ENCODE assay signal across 30 cellular contexts in the genomic region with DNA sequence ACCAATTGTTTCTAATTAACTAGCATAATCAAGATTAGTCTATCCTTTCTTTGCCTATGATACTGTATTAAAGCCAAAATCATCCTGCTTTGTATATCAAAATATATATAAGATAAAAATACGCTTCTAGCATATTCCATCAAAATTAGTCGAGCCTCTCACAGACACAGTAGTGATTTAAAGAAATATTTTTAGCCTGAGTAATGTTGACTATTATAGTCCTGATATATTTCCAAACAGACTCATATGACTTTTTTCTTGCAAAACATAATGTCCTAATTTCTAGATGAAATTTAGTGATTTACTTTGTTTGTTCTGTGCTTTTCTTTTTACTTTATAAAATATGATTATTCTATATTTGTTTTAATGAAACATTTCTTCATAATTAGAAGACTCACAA. TPM values are rescaled to one million over a fixed set of nuclear protein-coding genes. Genes with fewer than 3 reads are reported as not detected.
DNase-seq lines count a peak whose midpoint lies in the region; ATAC-seq and TF ChIP-seq lines count a peak whose summit lies in the region.
"Had no signal": no experiment of that assay in that cellular context is flagged by ENCODE, and none has a peak within 500 bp of the region (broad histone marks: within the 10 kb centered on the region; RNA-seq: fewer than 3 reads in every experiment).

No MANE protein-coding gene starts in this region.

- H3K9ac ChIP-seq in GM23248, result peak overlapping the region; percentile 29; the same call in 1 of the 2 replicates
- H3K9ac ChIP-seq: BLaER1 treated with 17β-estradiol and CSF1 and Interleukin-3, amounts not matched to agents 10 nM and 100 nM had no signal

- H3K9me2 ChIP-seq in GM23248 (ENCODE audit: insufficient read depth) (no peaks in the 10 kb centered on the region), hepatocyte (replicated peaks; ENCODE audit: insufficient read depth) (no peaks in the 10 kb centered on the region)

- ATAC-seq in aorta (ENCODE audit: low FRiP score) (peak; percentile 56), HG03097 (IDR thresholded peaks at IDR 0.05; ENCODE audit: low FRiP score, unreplicated experiment) (no peak)
- ATAC-seq: activated CD4-positive, alpha-beta T cell treated with anti-CD3 and anti-CD28 coated beads for 36 hours; activated CD8-positive, alpha-beta T cell treated with anti-CD3 and anti-CD28 coated beads, Interleukin-2, amount 10 ng/mL, durations not matched to agents 7 days and 5 days; activated T-helper 17 cell treated with anti-CD3 and anti-CD28 coated beads, Interleukin-2, amount 50 U/mL, for 72 hours; effector memory CD8-positive, alpha-beta T cell; left lobe of liver; Panc1 had no signal

- WGBS in GM23248 (ENCODE audit: low coverage in 1 of 2, low lambda C conversion rate in 2 of 2, missing lambda C conversion rate in 2 of 2), 2 experiments, result 13 to 18% methylated on average over 2 of the region's 2 CpGs
- WGBS in aorta, 2 donors, result 12 to 14% methylated on average over 2 of the region's 2 CpGs
- WGBS in hepatocyte (ENCODE audit: low lambda C conversion rate, missing lambda C conversion rate), result 91% methylated on average over 2 of the region's 2 CpGs

- H3K27me3 ChIP-seq in GM23248 (replicated peaks; ENCODE audit: insufficient read depth), result no peaks in the 10 kb centered on the region
- no peaks in the 10 kb centered on the region for H3K27me3 ChIP-seq in aorta (ENCODE audit: control insufficient read depth in 1 of 2, insufficient read depth in 2 of 2, low read length in 1 of 2)
- no peaks in the 10 kb centered on the region for H3K27me3 ChIP-seq in hepatocyte
- H3K27me3 ChIP-seq: BLaER1 treated with 17β-estradiol and CSF1 and Interleukin-3, amounts not matched to agents 10 nM and 100 nM; cardiac muscle cell; ovary had no signal

- no peaks in the 10 kb centered on the region for H3K9me3 ChIP-seq in GM23248 (ENCODE audit: low read depth)
- H3K9me3 ChIP-seq in aorta (ENCODE audit: control insufficient read depth, low read length), result no peaks in the 10 kb centered on the region
- H3K9me3 ChIP-seq in hepatocyte (ENCODE audit: low read depth), result no peaks in the 10 kb centered on the region
- H3K9me3 ChIP-seq: BLaER1 treated with 17β-estradiol and CSF1 and Interleukin-3, amounts not matched to agents 10 nM and 100 nM; ovary; thoracic aorta had no signal

- H3K4me3 ChIP-seq in GM23248 (no peak overlapping the region), choroid plexus epithelial cell (ENCODE audit: low read depth, low read length) (no peak overlapping the region), aorta (ENCODE audit: low read length in 2 of 2) (no peak overlapping the region), hepatocyte (no peak overlapping the region)
- H3K4me3 ChIP-seq: BLaER1 treated with 17β-estradiol and CSF1 and Interleukin-3, amounts not matched to agents 10 nM and 100 nM; cardiac muscle cell; ovary; skin epidermis; thoracic aorta had no signal

- intact Hi-C loops in aorta (cut with DNase I), result no loop called here

- H3K4me2 ChIP-seq in GM23248 (ENCODE audit: unreplicated experiment) (peak overlapping the region; percentile 43), hepatocyte (no peak overlapping the region)
- H3K4me2 ChIP-seq: BLaER1 treated with 17β-estradiol and CSF1 and Interleukin-3, amounts not matched to agents 10 nM and 100 nM had no signal

- H3K79me2 ChIP-seq in GM23248 (ENCODE audit: insufficient read depth) (peaks cover 4% of the 10 kb centered on the region; the same call in 1 of the 2 replicates), hepatocyte (no peaks in the 10 kb centered on the region)

- peak; percentile 68 for DNase-seq in GM23248
- DNase-seq in choroid plexus epithelial cell (ENCODE audit: low read depth), result peak; percentile 45
- peak; percentile 23 for DNase-seq in iris pigment epithelial cell (ENCODE audit: low read depth)
- no peak for DNase-seq in aorta
- DNase-seq in hepatocyte (ENCODE audit: low spot score), result no peak
- no peak for DNase-seq in AG20443 (ENCODE audit: low spot score)
- DNase-seq: activated CD4-positive, alpha-beta T cell treated with anti-CD3 and anti-CD28 coated beads for 36 hours; activated CD8-positive, alpha-beta T cell treated with anti-CD3 and anti-CD28 coated beads, Interleukin-2, amount 10 ng/mL, durations not matched to agents 7 days and 5 days; activated naive CD4-positive, alpha-beta T cell treated with anti-CD3 and anti-CD28 coated beads, Interleukin-2, amount 50 U/mL, for 16 hours; cortex of kidney; DMS153; effector memory CD8-positive, alpha-beta T cell; erythroblast; hypothalamus; NCI-H146; NCI-H2107; NCI-H345; ovary; SHP77 treated with DMSO at 0.1 percent for 48 hours had no signal

- H2AFZ ChIP-seq in GM23248 (no peak overlapping the region), hepatocyte (no peak overlapping the region)

- peaks cover 55% of the 10 kb centered on the region for H3F3A ChIP-seq in GM23248 (ENCODE audit: insufficient read depth)

- in situ Hi-C loops in GM23248 (cut with MboI), result no loop called here

- H3K4me1 ChIP-seq in GM23248 (ENCODE audit: insufficient read depth) (peaks cover 35% of the 10 kb centered on the region), aorta (ENCODE audit: control insufficient read depth in 1 of 2, insufficient read depth in 2 of 2, low read length in 2 of 2) (no peaks in the 10 kb centered on the region), hepatocyte (ENCODE audit: insufficient read depth) (no peaks in the 10 kb centered on the region)

- TF ChIP-seq CTCF in choroid plexus epithelial cell (conservative IDR thresholded peaks at IDR 0.05; ENCODE audit: low read depth, low read length) (no peak), hepatocyte (IDR thresholded peaks at IDR 0.05; ENCODE audit: poor library complexity) (no peak)

- H3K36me3 ChIP-seq in GM23248 (ENCODE audit: low read depth), result peaks cover 81% of the 10 kb centered on the region
- H3K36me3 ChIP-seq in aorta (ENCODE audit: control insufficient read depth in 1 of 2, insufficient read depth in 2 of 2, low read length in 1 of 2), result no peaks in the 10 kb centered on the region
- no peaks in the 10 kb centered on the region for H3K36me3 ChIP-seq in hepatocyte (replicated peaks; ENCODE audit: insufficient read depth, low read depth)
- H3K36me3 ChIP-seq: BLaER1 treated with 17β-estradiol and CSF1 and Interleukin-3, amounts not matched to agents 10 nM and 100 nM; cardiac muscle cell; ovary; thoracic aorta had no signal

- H4K20me1 ChIP-seq in GM23248 (ENCODE audit: insufficient read depth) (no peaks in the 10 kb centered on the region), hepatocyte (ENCODE audit: insufficient read depth, poor library complexity, severe bottlenecking) (no peaks in the 10 kb centered on the region)
- H4K20me1 ChIP-seq: BLaER1 treated with 17β-estradiol and CSF1 and Interleukin-3, amounts not matched to agents 10 nM and 100 nM had no signal

- H3K27ac ChIP-seq in GM23248, result peak overlapping the region; percentile 58
- H3K27ac ChIP-seq in aorta (ENCODE audit: low read depth in 1 of 2, low read length in 2 of 2), result no peak overlapping the region
- H3K27ac ChIP-seq in hepatocyte, result no peak overlapping the region
- H3K27ac ChIP-seq: BLaER1 treated with 17β-estradiol and CSF1 and Interleukin-3, amounts not matched to agents 10 nM and 100 nM; cardiac muscle cell; ovary; thoracic aorta; VCaP had no signal

RNA-seq across cellular contexts. Expression of a gene that starts 30.9 kb away (rescaled TPM):
- 243 and 269 TPM in 2 replicates for total RNA-seq in GM23248 (2014; rRNA removed; shearing (Covaris generic))
- 198 and 200 TPM in 2 replicates for polyA plus RNA-seq in GM23248 (2016; fragmentation: Nextera tagmentation; extraction: Ambion mirVana)
- 10 to 100 TPM; 28.6 to 65.8 TPM for total RNA-seq in aorta
- polyA plus RNA-seq in aorta, result 10 to 100 TPM; 19.2 to 23.5 TPM
- total RNA-seq in hepatocyte, result 44.5 and 67.8 TPM in 2 replicates
- 38.1 and 40.4 TPM in 2 replicates for polyA plus RNA-seq in hepatocyte
- total RNA-seq: activated CD4-positive, alpha-beta T cell treated with anti-CD3 and anti-CD28 coated beads for 36 hours; activated CD8-positive, alpha-beta T cell treated with anti-CD3 and anti-CD28 coated beads, Interleukin-2, amount 10 ng/mL, durations not matched to agents 7 days and 5 days; activated T-helper 17 cell treated with anti-CD3 and anti-CD28 coated beads, Interleukin-2, amount 50 U/mL, for 72 hours; cardiac muscle cell; H1; HT-29 had no signal
- polyA plus RNA-seq: cardiac muscle cell, H1 had no signal

Comparison
In these comparisons a context has a peak if more than half of its experiments do, and no peak if none do; other contexts are left out.
1. DNase-seq: peak in GM23248 (single experiment), choroid plexus epithelial cell (single experiment) and iris pigment epithelial cell (single experiment); none in aorta (0 of 2), hepatocyte (single experiment) and AG20443 (single experiment).